Comparison of ENCODE assay signal across 10 cellular contexts in genomic region chr1:164771001-164771550, GRCh38.
A peak's percentile ranks its signal among the peaks of the same experiment; 100 is the strongest.
DNase-seq lines count a peak whose midpoint lies in the region; ATAC-seq and TF ChIP-seq lines count a peak whose summit lies in the region.
"Had no signal": no experiment of that assay in that cellular context is flagged by ENCODE, and none has a peak within 500 bp of the region (broad histone marks: within the 10 kb centered on the region; RNA-seq: fewer than 3 reads in every experiment).

No MANE protein-coding gene starts in this region.

- no peak for TF ChIP-seq CTCF in KMS-11 (conservative IDR thresholded peaks at IDR 0.05; ENCODE audit: low read depth, low read length)
- no peak for TF ChIP-seq CTCF in mammary epithelial cell (conservative IDR thresholded peaks at IDR 0.05 in 1 of 2, IDR thresholded peaks at IDR 0.05 in 1 of 2; ENCODE audit: extremely low read depth in 1 of 2, insufficient read depth in 1 of 2, low read depth in 1 of 2, low read length in 2 of 2)

- ATAC-seq in GM18517 (IDR thresholded peaks at IDR 0.05; ENCODE audit: unreplicated experiment), result no peak
- ATAC-seq: activated naive CD4-positive, alpha-beta T cell treated with anti-CD3 and anti-CD28 coated beads, Interleukin-2, amount 50 U/mL, for 72 hours had no signal

- H3K9ac ChIP-seq in KMS-11 (no peak overlapping the region), mammary epithelial cell (ENCODE audit: insufficient read depth, low read length) (no peak overlapping the region)

- no peak for DNase-seq in mammary epithelial cell
- no peak for DNase-seq in pons (ENCODE audit: low spot score)
- no peak for DNase-seq in T-helper 1 cell
- DNase-seq: activated CD4-positive, alpha-beta memory T cell treated with anti-CD3 and anti-CD28 coated beads, Interleukin-2, amount 10 ng/mL, durations not matched to agents 7 days and 5 days; NCI-H524 treated with DMSO at 0.1 percent for 48 hours had no signal

- H3K4me3 ChIP-seq in KMS-11 (IDR thresholded peaks at IDR 0.05; ENCODE audit: insufficient read depth, low read depth, low read length) (no peak overlapping the region), mammary epithelial cell (replicated peaks in 1 of 3; ENCODE audit: insufficient read depth in 1 of 3, low read depth in 2 of 3, low read length in 3 of 3) (no peak overlapping the region), mesodermal cell (ENCODE audit: extremely low read depth, insufficient read depth, low read length, poor library complexity, severe bottlenecking) (no peak overlapping the region), thymus (ENCODE audit: low read length) (no peak overlapping the region)

- H2AFZ ChIP-seq in KMS-11 (ENCODE audit: low read depth) (no peak overlapping the region), mammary epithelial cell (ENCODE audit: low read depth, low read length) (peak overlapping the region; percentile 67)

- CTCF ChIA-PET in mammary epithelial cell (lab: Charles Lee; ENCODE audit: low non-redundant PET), result interaction anchor here (0.6 kb wide), 1 partner anchor 140 kb away, joined by 3 read pairs; no protein-coding TSS in a partner anchor

- intact Hi-C loops in mammary epithelial cell (cut with micrococcal nuclease), result loop anchor here (5.0 kb wide), 1 partner anchor 64 kb away; no protein-coding TSS in a partner anchor

- no TSS peak for BruUV-seq in mammary epithelial cell (replicated peaks; lab: Mats Ljungman, UMichigan)

- H3K9me3 ChIP-seq in mammary epithelial cell (replicated peaks; ENCODE audit: insufficient read depth, low read length), result no peaks in the 10 kb centered on the region
- H3K9me3 ChIP-seq in mesodermal cell (ENCODE audit: control insufficient read depth, low read length), result no peaks in the 10 kb centered on the region
- H3K9me3 ChIP-seq in thymus (ENCODE audit: control insufficient read depth), result no peaks in the 10 kb centered on the region

- H3K27me3 ChIP-seq in KMS-11 (ENCODE audit: insufficient read depth, low read depth), result no peaks in the 10 kb centered on the region
- H3K27me3 ChIP-seq in mammary epithelial cell (ENCODE audit: insufficient read depth, low read length), result no peaks in the 10 kb centered on the region
- H3K27me3 ChIP-seq in thymus (ENCODE audit: control insufficient read depth, insufficient read depth), result no peaks in the 10 kb centered on the region

- H3K4me2 ChIP-seq in KMS-11 (peak overlapping the region; percentile 87; the same call in 1 of the 2 replicates), mammary epithelial cell (ENCODE audit: insufficient read depth, low read depth, low read length) (no peak overlapping the region)

- in situ Hi-C loops in mammary epithelial cell (cut with MboI; ENCODE audit: low sequenced_read_pairs in 2 of 2), result loop anchor here in 1 of 2 donors (10.0 kb wide), 1 partner anchor 136 kb away; no protein-coding TSS in a partner anchor

- no peak overlapping the region for H3K27ac ChIP-seq in KMS-11
- H3K27ac ChIP-seq in mammary epithelial cell (ENCODE audit: insufficient read depth, low read depth, low read length), result peak overlapping the region; percentile 62
- H3K27ac ChIP-seq in mesodermal cell (ENCODE audit: low read depth, low read length, severe bottlenecking), result peak overlapping the region; percentile 86
- H3K27ac ChIP-seq in thymus (ENCODE audit: low read depth), result peak overlapping the region; percentile 36

- H3K4me1 ChIP-seq in KMS-11 (ENCODE audit: low read depth, poor library complexity, severe bottlenecking), result peaks cover 99% of the 10 kb centered on the region
- peaks cover 30% of the 10 kb centered on the region for H3K4me1 ChIP-seq in mammary epithelial cell (ENCODE audit: insufficient read depth, low read length)
- peaks cover 74% of the 10 kb centered on the region for H3K4me1 ChIP-seq in mesodermal cell (ENCODE audit: control insufficient read depth, insufficient read depth, low read length, poor library complexity, severe bottlenecking)
- H3K4me1 ChIP-seq in thymus (ENCODE audit: control insufficient read depth, insufficient read depth, low read length), result no peaks in the 10 kb centered on the region

- dilution Hi-C loops in mammary epithelial cell (cut with HindIII; ENCODE audit: low sequenced_read_pairs), result loop anchor here (5.0 kb wide), 1 partner anchor 74 kb away; no protein-coding TSS in a partner anchor

- H3K36me3 ChIP-seq in KMS-11 (ENCODE audit: insufficient read depth) (no peaks in the 10 kb centered on the region), mammary epithelial cell (ENCODE audit: insufficient read depth, low read length) (no peaks in the 10 kb centered on the region), mesodermal cell (ENCODE audit: control insufficient read depth, insufficient read depth, low read length) (no peaks in the 10 kb centered on the region), thymus (ENCODE audit: control insufficient read depth, insufficient read depth) (no peaks in the 10 kb centered on the region)

- H3K79me2 ChIP-seq in KMS-11 (ENCODE audit: insufficient read depth, low read depth) (no peaks in the 10 kb centered on the region), mammary epithelial cell (ENCODE audit: insufficient read depth, low read length) (no peaks in the 10 kb centered on the region)

- WGBS in mammary epithelial cell (ENCODE audit: low coverage, missing lambda C conversion rate), result 33% methylated on average over 8 of the region's 8 CpGs
- WGBS in mesodermal cell (ENCODE audit: insufficient coverage in 2 of 2), 2 experiments, result 78 to 82% methylated on average over 4 to 5 of the region's 8 CpGs
- 92% methylated on average over 8 of the region's 8 CpGs for WGBS in thymus

- H4K20me1 ChIP-seq in KMS-11 (ENCODE audit: insufficient read depth) (no peaks in the 10 kb centered on the region), mammary epithelial cell (ENCODE audit: insufficient read depth, low read length) (no peaks in the 10 kb centered on the region)
